Comparison of ENCODE assay signal across 1 cellular context in the genomic region with DNA sequence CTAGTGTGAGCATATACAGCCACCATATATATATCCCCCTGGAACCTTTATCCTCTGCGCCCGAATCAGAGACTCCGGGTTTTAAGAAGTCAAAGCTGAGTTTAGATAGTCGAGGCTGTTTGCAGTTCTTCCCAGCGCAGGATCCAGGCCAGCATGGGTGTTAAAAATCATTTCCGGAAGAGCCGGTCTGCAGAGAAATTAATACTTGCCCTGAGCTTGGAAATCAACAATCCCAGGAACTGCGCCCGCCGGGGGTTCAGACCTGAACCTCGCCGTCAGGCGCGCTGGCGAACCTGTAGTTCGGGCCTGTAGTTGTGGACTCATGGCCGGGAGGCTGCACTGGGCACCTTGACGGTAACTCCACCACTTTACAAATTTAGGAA.
TF ChIP-seq lines count a peak whose summit lies in the region.

No MANE protein-coding gene starts in this region.

TF ChIP-seq in GM12878, 131 proteins besides CTCF, POLR2A, EP300 and RAD21:
- TF ChIP-seq YBX1 (IDR thresholded peaks at IDR 0.05) (no peak), WRNIP1 (IDR thresholded peaks at IDR 0.05; ENCODE audit: borderline replicate concordance, low read depth, low read length) (no peak), SUPT20H (IDR thresholded peaks at IDR 0.05; ENCODE audit: borderline replicate concordance, control insufficient read depth, low read depth, low read length) (no peak), CBFB (IDR thresholded peaks at IDR 0.05; ENCODE audit: low read depth) (no peak), TBL1XR1 (IDR thresholded peaks at IDR 0.05; ENCODE audit: low read depth, low read length) (no peak), EGR1 (IDR thresholded peaks at IDR 0.05; ENCODE audit: borderline replicate concordance in 1 of 2, low read depth in 2 of 2, low read length in 2 of 2) (no peak)
TF ChIP-seq in GM12878: peak in this region for 0.
